16 cellular contexts compared by ENCODE assay signal in the genomic region with DNA sequence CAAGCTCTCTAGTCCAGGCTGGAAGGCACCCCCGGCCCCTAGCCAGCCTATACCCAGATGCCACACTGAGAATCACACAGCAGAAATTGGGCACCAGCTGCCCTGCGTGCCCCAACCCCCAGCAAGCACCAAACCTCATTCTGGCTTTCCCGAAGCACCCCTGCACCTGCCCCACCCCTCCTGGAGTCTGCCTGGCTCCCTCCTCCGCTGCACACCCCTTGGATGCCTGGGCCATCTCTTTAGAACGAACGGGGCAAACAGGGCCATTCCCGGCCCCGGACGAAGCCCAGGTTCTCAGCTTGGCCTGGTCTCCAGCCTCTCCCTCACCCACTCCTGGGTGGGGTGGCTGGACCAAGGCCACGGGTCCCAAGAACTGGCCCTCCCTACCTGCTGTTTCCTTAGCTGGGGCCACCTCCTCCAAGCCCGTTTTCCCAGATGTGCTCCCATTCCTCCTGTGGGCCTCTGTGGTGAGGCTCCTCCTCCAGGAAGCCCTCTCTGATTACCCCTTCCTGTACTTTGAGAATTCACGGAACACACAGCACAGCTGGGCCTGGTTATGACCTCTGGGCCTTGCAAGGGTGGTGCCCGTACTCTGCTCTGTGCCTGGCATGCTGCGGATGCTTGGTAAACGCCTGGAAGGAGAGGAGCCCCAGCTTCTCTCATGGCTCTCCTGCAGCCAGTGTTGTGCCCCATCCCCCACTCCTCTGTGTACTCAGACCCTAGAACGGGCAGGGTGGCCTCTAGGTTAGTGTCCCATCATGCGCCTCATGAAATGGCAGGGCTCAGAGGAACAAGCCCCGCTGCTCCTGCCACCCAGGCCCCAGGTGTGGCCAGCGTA. TPM values are rescaled to one million over a fixed set of nuclear protein-coding genes. Genes with fewer than 3 reads are reported as not detected.
A peak's percentile ranks its signal among the peaks of the same experiment; 100 is the strongest.
DNase-seq lines count a peak whose midpoint lies in the region; ATAC-seq, FAIRE-seq and TF ChIP-seq lines count a peak whose summit lies in the region.
"Had no signal": no experiment of that assay in that cellular context is flagged by ENCODE, and none has a peak within 500 bp of the region (broad histone marks: within the 10 kb centered on the region; RNA-seq: fewer than 3 reads in every experiment).

No MANE protein-coding gene starts in this region.

- H3K27me3 Mint-ChIP-seq in MCF 10A (ENCODE audit: insufficient read depth, unreplicated experiment): no peaks in the 10 kb centered on the region
- H3K27me3 Mint-ChIP-seq in activated T-helper 17 cell treated with anti-CD3 and anti-CD28 coated beads, Interleukin-2, amount 50 U/mL, for 72 hours: no peaks in the 10 kb centered on the region
- H3K27me3 Mint-ChIP-seq: activated CD4-positive, alpha-beta memory T cell treated with anti-CD3 and anti-CD28 coated beads, Interleukin-2, amount 10 ng/mL, durations not matched to agents 7 days and 5 days; CD4-positive, alpha-beta T cell had no signal

- TF ChIP-seq RAD21 in HepG2 (CRISPR knock-in tag; IDR thresholded peaks at IDR 0.05): no peak

- FAIRE-seq in H54 (lab: Jason Lieb, UNC): no peak
- no peak for FAIRE-seq in HepG2 (lab: Jason Lieb, UNC)
- FAIRE-seq: HTR-8/SVneo had no signal

- no peak overlapping the region for H2AK5ac ChIP-seq in mesendoderm (ENCODE audit: low read length)

- no peaks in the 10 kb centered on the region for H3K79me1 ChIP-seq in mesendoderm (ENCODE audit: low read length)

- H3K4me2 ChIP-seq in HepG2 (ENCODE audit: low read depth, low read length) (peak overlapping the region; percentile 70), MM.1S (ENCODE audit: low read depth, low read length) (no peak overlapping the region), mesendoderm (ENCODE audit: low read length) (no peak overlapping the region)

- no peak overlapping the region for H4K5ac ChIP-seq in mesendoderm (ENCODE audit: low read length)

- H3K27ac ChIP-seq in HepG2 (ENCODE audit: extremely low read length, insufficient read depth, low read length) (peak overlapping the region; percentile 94), MM.1S (ENCODE audit: low read length) (no peak overlapping the region), mesendoderm (ENCODE audit: low read depth, low read length) (no peak overlapping the region)
- H3K27ac ChIP-seq: body of pancreas, testis had no signal

- BruUV-seq in MCF 10A (replicated peaks; lab: Mats Ljungman, UMichigan) (no TSS peak), HepG2 (replicated peaks; lab: Mats Ljungman, UMichigan) (no TSS peak)

- no peaks in the 10 kb centered on the region for H3K9me3 Mint-ChIP-seq in MCF 10A (ENCODE audit: unreplicated experiment)
- H3K9me3 Mint-ChIP-seq in stimulated activated effector memory CD8-positive, alpha-beta T cell treated with anti-CD3 and anti-CD28 coated beads, Interleukin-12 subunit alpha, Interleukin-12 subunit beta, amount 100 ng/mL, for 72 hours: no peaks in the 10 kb centered on the region
- no peaks in the 10 kb centered on the region for H3K9me3 Mint-ChIP-seq in activated T-helper 17 cell treated with anti-CD3 and anti-CD28 coated beads, Interleukin-2, amount 50 U/mL, for 72 hours
- H3K9me3 Mint-ChIP-seq: activated CD4-positive, alpha-beta memory T cell treated with anti-CD3 and anti-CD28 coated beads, Interleukin-2, amount 10 ng/mL, durations not matched to agents 7 days and 5 days; CD4-positive, alpha-beta T cell; mesothelial cell of epicardium had no signal

- no peak overlapping the region for H3K4me3 Mint-ChIP-seq in MCF 10A (ENCODE audit: unreplicated experiment)
- H3K4me3 Mint-ChIP-seq in stimulated activated effector memory CD8-positive, alpha-beta T cell treated with anti-CD3 and anti-CD28 coated beads, Interleukin-12 subunit alpha, Interleukin-12 subunit beta, amount 100 ng/mL, for 72 hours: no peak overlapping the region
- H3K4me3 Mint-ChIP-seq in activated T-helper 17 cell treated with anti-CD3 and anti-CD28 coated beads, Interleukin-2, amount 50 U/mL, for 72 hours: no peak overlapping the region
- H3K4me3 Mint-ChIP-seq: activated CD4-positive, alpha-beta memory T cell treated with anti-CD3 and anti-CD28 coated beads, Interleukin-2, amount 10 ng/mL, durations not matched to agents 7 days and 5 days; CD4-positive, alpha-beta T cell; mesothelial cell of epicardium had no signal

- H3K9ac ChIP-seq in HepG2 (ENCODE audit: insufficient read depth, low read depth, low read length): peak overlapping the region; percentile 59
- H3K9ac ChIP-seq in MM.1S (ENCODE audit: low read length): no peak overlapping the region
- H3K9ac ChIP-seq in mesendoderm (ENCODE audit: low read length): no peak overlapping the region

- no peak overlapping the region for H2BK5ac ChIP-seq in mesendoderm (ENCODE audit: low read length)

- intact Hi-C loops in MCF 10A (cut with micrococcal nuclease) (loop anchor here (5.0 kb wide), 1 partner anchor 93 kb away; a partner anchor contains a TSS), HepG2 (cut with micrococcal nuclease; ENCODE audit: unreplicated experiment) (loop anchor here (5.0 kb wide), 1 partner anchor 93 kb away; a partner anchor contains a TSS)

- DNase-seq in H54 (ENCODE audit: insufficient read length, low spot score): peak; percentile 54
- DNase-seq in MCF 10A (ENCODE audit: unreplicated experiment): peak; percentile 8
- DNase-seq in HepG2 (ENCODE audit: low spot score): no peak
- DNase-seq in stimulated activated effector memory CD8-positive, alpha-beta T cell treated with anti-CD3 and anti-CD28 coated beads, Interleukin-12 subunit alpha, Interleukin-12 subunit beta, amount 100 ng/mL, for 72 hours (ENCODE audit: low spot score in 2 of 2): no peak
- DNase-seq in KBM-7: no peak
- DNase-seq in MM.1S: no peak
- DNase-seq in mesendoderm: no peak
- DNase-seq: activated CD4-positive, alpha-beta memory T cell treated with anti-CD3 and anti-CD28 coated beads, Interleukin-2, amount 10 ng/mL, durations not matched to agents 7 days and 5 days; CD4-positive, alpha-beta T cell; NCI-H2081; NCI-H774 had no signal

- H3K36me3 Mint-ChIP-seq in MCF 10A (ENCODE audit: insufficient read depth, unreplicated experiment): no peaks in the 10 kb centered on the region
- peaks cover 6% of the 10 kb centered on the region for H3K36me3 Mint-ChIP-seq in stimulated activated effector memory CD8-positive, alpha-beta T cell treated with anti-CD3 and anti-CD28 coated beads, Interleukin-12 subunit alpha, Interleukin-12 subunit beta, amount 100 ng/mL, for 72 hours
- no peaks in the 10 kb centered on the region for H3K36me3 Mint-ChIP-seq in activated T-helper 17 cell treated with anti-CD3 and anti-CD28 coated beads, Interleukin-2, amount 50 U/mL, for 72 hours (ENCODE audit: low read depth)
- H3K36me3 Mint-ChIP-seq: mesothelial cell of epicardium had no signal

- H3K4me1 Mint-ChIP-seq in MCF 10A (ENCODE audit: insufficient read depth, unreplicated experiment): peaks cover 17% of the 10 kb centered on the region
- H3K4me1 Mint-ChIP-seq in stimulated activated effector memory CD8-positive, alpha-beta T cell treated with anti-CD3 and anti-CD28 coated beads, Interleukin-12 subunit alpha, Interleukin-12 subunit beta, amount 100 ng/mL, for 72 hours: peaks cover 9% of the 10 kb centered on the region
- H3K4me1 Mint-ChIP-seq in activated T-helper 17 cell treated with anti-CD3 and anti-CD28 coated beads, Interleukin-2, amount 50 U/mL, for 72 hours: no peaks in the 10 kb centered on the region
- H3K4me1 Mint-ChIP-seq: activated CD4-positive, alpha-beta memory T cell treated with anti-CD3 and anti-CD28 coated beads, Interleukin-2, amount 10 ng/mL, durations not matched to agents 7 days and 5 days had no signal

- no peak overlapping the region for H3K56ac ChIP-seq in mesendoderm (ENCODE audit: low read length)

- no peaks in the 10 kb centered on the region for H3K9me2 ChIP-seq in MM.1S (replicated peaks; ENCODE audit: insufficient read depth, low read length)

- TF ChIP-seq CTCF in MCF 10A (IDR thresholded peaks at IDR 0.05; ENCODE audit: unreplicated experiment) (no peak), HepG2 (CRISPR knock-in tag; IDR thresholded peaks at IDR 0.05) (no peak), MM.1S (IDR thresholded peaks at IDR 0.05; ENCODE audit: low read length) (no peak)

- 51% methylated on average over 14 of the region's 19 CpGs for WGBS in HepG2 (ENCODE audit: low lambda C conversion rate)
- WGBS in mesendoderm (ENCODE audit: extremely low coverage, insufficient coverage, low lambda C conversion rate): no CpG with 5 or more reads among the region's 19 CpGs

- no peak for ATAC-seq in HepG2
- no peak for ATAC-seq in stimulated activated effector memory CD8-positive, alpha-beta T cell treated with anti-CD3 and anti-CD28 coated beads, Interleukin-12 subunit alpha, Interleukin-12 subunit beta, amount 100 ng/mL, for 72 hours
- no peak for ATAC-seq in activated T-helper 17 cell treated with anti-CD3 and anti-CD28 coated beads, Interleukin-2, amount 50 U/mL, for 72 hours (replicated peaks)

- no peak overlapping the region for H3K4ac ChIP-seq in mesendoderm (ENCODE audit: low read depth, low read length)

- no peaks in the 10 kb centered on the region for H4K20me1 ChIP-seq in HepG2 (ENCODE audit: insufficient read depth, low read length)
- no peaks in the 10 kb centered on the region for H4K20me1 ChIP-seq in MM.1S (ENCODE audit: insufficient read depth, low read length)

- H3K36me3 ChIP-seq in HepG2 (replicated peaks in 1 of 2; ENCODE audit: control insufficient read depth in 1 of 2, insufficient read depth in 2 of 2, low read length in 2 of 2) (no peaks in the 10 kb centered on the region), MM.1S (replicated peaks; ENCODE audit: insufficient read depth, low read length) (no peaks in the 10 kb centered on the region), mesendoderm (ENCODE audit: control insufficient read depth, insufficient read depth, low read length) (no peaks in the 10 kb centered on the region)

- H3K9me3 ChIP-seq in HepG2 (ENCODE audit: low read length): no peaks in the 10 kb centered on the region
- H3K9me3 ChIP-seq in MM.1S (replicated peaks; ENCODE audit: insufficient read depth, low read length): no peaks in the 10 kb centered on the region
- H3K9me3 ChIP-seq: body of pancreas, testis had no signal

- no peak for TF ChIP-seq POLR2A in H54 (IDR thresholded peaks at IDR 0.05; ENCODE audit: low read depth, low read length)
- no peak for TF ChIP-seq POLR2A in HepG2 (IDR thresholded peaks at IDR 0.05; ENCODE audit: insufficient read depth in 1 of 2, low read depth in 2 of 2, low read length in 2 of 2)

- H3K27me3 ChIP-seq in HepG2 (ENCODE audit: control insufficient read depth in 1 of 2, insufficient read depth in 2 of 2, low read length in 2 of 2): no peaks in the 10 kb centered on the region
- no peaks in the 10 kb centered on the region for H3K27me3 ChIP-seq in MM.1S (replicated peaks; ENCODE audit: insufficient read depth, low read length)
- H3K27me3 ChIP-seq in mesendoderm (ENCODE audit: insufficient read depth, low read length, poor library complexity): no peaks in the 10 kb centered on the region
- H3K27me3 ChIP-seq: body of pancreas, testis had no signal

- H2BK120ac ChIP-seq in mesendoderm (ENCODE audit: low read depth, low read length): no peak overlapping the region

- H3K4me3 ChIP-seq in HepG2 (replicated peaks in 1 of 3; ENCODE audit: insufficient read depth in 1 of 3, low read depth in 2 of 3, low read length in 3 of 3): peak overlapping the region in 1 of 3 experiments; percentile 11; a peak in 1 of 6 replicates
- H3K4me3 ChIP-seq in MM.1S (ENCODE audit: low read length): no peak overlapping the region
- no peak overlapping the region for H3K4me3 ChIP-seq in mesendoderm (ENCODE audit: low read length)
- H3K4me3 ChIP-seq: body of pancreas, testis had no signal

- no peak overlapping the region for H3K23ac ChIP-seq in mesendoderm (ENCODE audit: low read length)

- CTCF ChIA-PET in MCF 10A (lab: Yijun Ruan, JAX) (interaction anchor here (0.6 to 28.9 kb wide), 10 partner anchors 11 to 419 kb away, joined by 3 to 530 read pairs (median 4); a partner anchor contains a TSS), HepG2 (lab: Yijun Ruan, JAX; ENCODE audit: low intra/inter-chr PET ratio, low total read pairs) (no interaction called here)

- TF ChIP-seq EP300 in HepG2 (IDR thresholded peaks at IDR 0.05; ENCODE audit: low read depth in 2 of 2, low read length in 2 of 2) (no peak), HepG2 (CRISPR knock-in tag; IDR thresholded peaks at IDR 0.05; ENCODE audit: borderline replicate concordance) (no peak)

- H3K18ac ChIP-seq in mesendoderm (ENCODE audit: low read length): no peak overlapping the region

- H2AFZ ChIP-seq in HepG2 (ENCODE audit: low read length) (no peak overlapping the region), MM.1S (ENCODE audit: low read length) (no peak overlapping the region)

- POLR2A ChIA-PET in MCF 10A (lab: Yijun Ruan, JAX): interaction anchor here (0.7 to 1.5 kb wide), 5 partner anchors 9 to 102 kb away, joined by 3 to 11 read pairs (median 4); a partner anchor contains a TSS
- POLR2A ChIA-PET in HepG2 (lab: Yijun Ruan, JAX): interaction anchor here (1.1 to 4.7 kb wide), 7 partner anchors 8 to 96 kb away, joined by 4 to 58 read pairs (median 28); a partner anchor contains a TSS

- H3K27ac Mint-ChIP-seq in MCF 10A (ENCODE audit: low read depth, unreplicated experiment): no peak overlapping the region
- H3K27ac Mint-ChIP-seq in stimulated activated effector memory CD8-positive, alpha-beta T cell treated with anti-CD3 and anti-CD28 coated beads, Interleukin-12 subunit alpha, Interleukin-12 subunit beta, amount 100 ng/mL, for 72 hours: peak overlapping the region; percentile 45
- H3K27ac Mint-ChIP-seq in activated T-helper 17 cell treated with anti-CD3 and anti-CD28 coated beads, Interleukin-2, amount 50 U/mL, for 72 hours: no peak overlapping the region
- H3K27ac Mint-ChIP-seq: activated CD4-positive, alpha-beta memory T cell treated with anti-CD3 and anti-CD28 coated beads, Interleukin-2, amount 10 ng/mL, durations not matched to agents 7 days and 5 days; CD4-positive, alpha-beta T cell; mesothelial cell of epicardium had no signal

- H3K79me2 ChIP-seq in HepG2 (ENCODE audit: insufficient read depth, low read length) (peaks cover 5% of the 10 kb centered on the region), MM.1S (ENCODE audit: low read length) (no peaks in the 10 kb centered on the region), mesendoderm (ENCODE audit: control insufficient read depth, insufficient read depth, low read length) (no peaks in the 10 kb centered on the region)

- H4K8ac ChIP-seq in mesendoderm (ENCODE audit: low read depth, low read length): no peak overlapping the region

- H3F3A ChIP-seq in MM.1S (ENCODE audit: insufficient read depth, low read length): no peaks in the 10 kb centered on the region

- H2BK15ac ChIP-seq in mesendoderm (replicated peaks; ENCODE audit: low read depth): no peak overlapping the region

- in situ Hi-C loops in HepG2 (cut with HindIII; ENCODE audit: extremely low pct_ligation_motif_present, low pct_unique_long_range_greater_than_20kb): no loop called here
- in situ Hi-C loops in KBM-7 (cut with MboI; ENCODE audit: low pct_unique_long_range_greater_than_20kb, low sequenced_read_pairs): no loop called here

- H3K4me1 ChIP-seq in HepG2 (ENCODE audit: insufficient read depth, low read length): peaks cover 100% of the 10 kb centered on the region
- no peaks in the 10 kb centered on the region for H3K4me1 ChIP-seq in MM.1S (ENCODE audit: low read length)
- no peaks in the 10 kb centered on the region for H3K4me1 ChIP-seq in mesendoderm (ENCODE audit: control insufficient read depth, low read depth, low read length)

RNA-seq across cellular contexts. Expression of a gene that starts 21.4 kb away (rescaled TPM):
- total RNA-seq in MCF 10A (2022) (78.5 and 91.3 TPM in 2 replicates), HepG2 (2016; rRNA removed; fragmentation: Illumina TruSeq; extraction: Trizol) (34.3 and 49.8 TPM in 2 replicates)
- 13.2 and 14.7 TPM in 2 replicates for total RNA-seq in HepG2 (2016; cell fraction: cytosol; rRNA removed; fragmentation: Illumina TruSeq; extraction: Trizol; ENCODE audit: low read depth)
- total RNA-seq in HepG2 (2016; cell fraction: insoluble cytoplasmic fraction; rRNA removed; fragmentation: Illumina TruSeq; extraction: Trizol): 35.7 and 49.1 TPM in 2 replicates
- total RNA-seq in HepG2 (2016; cell fraction: membrane; rRNA removed; fragmentation: Illumina TruSeq; extraction: Trizol): 37.6 and 38.8 TPM in 2 replicates
- 24.5 and 24.7 TPM in 2 replicates for total RNA-seq in HepG2 (2016; cell fraction: nucleus; rRNA removed; fragmentation: Illumina TruSeq; extraction: Trizol)
- 25.7 and 26.6 TPM in 2 replicates for polyA plus RNA-seq in HepG2 (2011; rRNA removed)
- 16.9 and 25.6 TPM in 2 replicates for polyA plus RNA-seq in HepG2 (2011; cell fraction: cytosol; rRNA removed)
- polyA plus RNA-seq in HepG2 (2011; cell fraction: nucleus; rRNA removed): 11.7 and 17.0 TPM in 2 replicates
- polyA plus RNA-seq in HepG2 (2012): 34.2 and 46.3 TPM in 2 replicates
- 13.2 and 15.5 TPM in 2 replicates for polyA plus RNA-seq in HepG2 (2016; cell fraction: cytosol; fragmentation: Illumina TruSeq; extraction: Trizol; ENCODE audit: low read depth)
- polyA plus RNA-seq in HepG2 (2016; cell fraction: insoluble cytoplasmic fraction; fragmentation: Illumina TruSeq; extraction: Trizol; ENCODE audit: low read depth): 44.3 and 47.4 TPM in 2 replicates
- 25.6 and 28.0 TPM in 2 replicates for polyA plus RNA-seq in HepG2 (2016; cell fraction: membrane; fragmentation: Illumina TruSeq; extraction: Trizol; ENCODE audit: low read depth)
- 30.5 and 35.3 TPM in 2 replicates for polyA plus RNA-seq in HepG2 (2016; cell fraction: nucleus; fragmentation: Illumina TruSeq; extraction: Trizol; ENCODE audit: insufficient read depth, low read depth)
- 14.6 and 15.2 TPM in 2 replicates for polyA minus RNA-seq in HepG2 (2011; rRNA and poly(A)+ RNA removed; ENCODE audit: low replicate concordance)
- polyA minus RNA-seq in HepG2 (2011; cell fraction: cytosol; rRNA and poly(A)+ RNA removed): 18.9 and 25.7 TPM in 2 replicates
- polyA minus RNA-seq in HepG2 (2011; cell fraction: nucleus; rRNA and poly(A)+ RNA removed): 26.3 and 34.8 TPM in 2 replicates
- total RNA-seq in activated T-helper 17 cell treated with anti-CD3 and anti-CD28 coated beads, Interleukin-2, amount 50 U/mL, for 72 hours: 10 to 100 TPM; 15.0 to 23.6 TPM
- 19.1 TPM for polyA plus RNA-seq in mesendoderm (2013, experiment 1 of 2)
- 19.3 TPM for polyA plus RNA-seq in mesendoderm (2013, experiment 2 of 2)

Comparison
In these comparisons a context has a peak if more than half of its experiments do, and no peak if none do; other contexts are left out.
1. DNase-seq: peak in H54 (single experiment) and MCF 10A (single experiment); none in HepG2 (single experiment), stimulated activated effector memory CD8-positive, alpha-beta T cell treated with anti-CD3 and anti-CD28 coated beads, Interleukin-12 subunit alpha, Interleukin-12 subunit beta, amount 100 ng/mL, for 72 hours (0 of 2), KBM-7 (single experiment), MM.1S (single experiment) and mesendoderm (single experiment).